ENCODE assay signal across 1 cellular context in the genomic region with DNA sequence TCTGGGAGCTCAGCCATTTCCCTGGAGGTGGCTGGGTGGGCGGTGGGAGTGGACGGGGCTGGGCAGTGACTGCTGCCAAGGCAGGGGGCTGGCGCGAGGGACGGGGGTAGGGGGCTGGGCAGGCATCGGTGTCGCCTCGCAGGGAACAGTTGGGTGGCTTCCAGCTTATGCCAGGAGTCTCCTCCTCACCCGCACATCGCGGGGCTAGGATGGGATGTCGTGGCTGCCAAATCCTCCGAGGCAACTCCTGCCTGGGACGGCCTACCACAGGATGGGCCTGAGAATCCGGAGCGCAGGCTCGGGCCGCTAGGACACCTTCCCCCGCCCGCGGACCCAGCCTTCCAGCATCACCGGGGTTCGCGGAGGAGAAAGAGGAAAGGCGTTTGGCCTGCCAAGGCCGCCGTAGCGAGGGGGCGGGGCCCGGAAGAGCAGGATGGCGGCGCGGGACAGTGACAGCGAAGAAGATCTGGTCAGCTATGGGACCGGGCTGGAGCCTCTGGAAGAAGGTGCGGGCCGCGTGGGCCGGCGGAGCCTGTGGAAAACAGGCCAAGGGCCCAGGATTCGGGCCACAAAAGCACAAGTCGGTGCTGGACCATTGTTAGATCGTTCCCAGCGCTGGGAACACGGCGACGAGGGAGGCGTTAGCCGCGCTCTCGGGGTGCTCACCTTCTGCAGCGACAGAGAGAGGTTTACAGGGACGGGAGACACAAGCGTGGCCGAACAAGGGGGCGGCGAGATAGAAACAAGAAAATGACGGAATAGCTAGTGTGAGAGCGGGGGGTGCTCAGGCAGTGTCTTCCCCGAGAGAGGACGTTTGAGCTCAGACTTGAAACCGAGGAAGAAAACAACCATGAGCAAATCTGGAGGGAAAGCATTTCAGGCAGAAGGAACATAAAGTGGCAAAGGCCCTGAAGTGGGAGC.
TF ChIP-seq lines count a peak whose summit lies in the region.

A gene with protein sequence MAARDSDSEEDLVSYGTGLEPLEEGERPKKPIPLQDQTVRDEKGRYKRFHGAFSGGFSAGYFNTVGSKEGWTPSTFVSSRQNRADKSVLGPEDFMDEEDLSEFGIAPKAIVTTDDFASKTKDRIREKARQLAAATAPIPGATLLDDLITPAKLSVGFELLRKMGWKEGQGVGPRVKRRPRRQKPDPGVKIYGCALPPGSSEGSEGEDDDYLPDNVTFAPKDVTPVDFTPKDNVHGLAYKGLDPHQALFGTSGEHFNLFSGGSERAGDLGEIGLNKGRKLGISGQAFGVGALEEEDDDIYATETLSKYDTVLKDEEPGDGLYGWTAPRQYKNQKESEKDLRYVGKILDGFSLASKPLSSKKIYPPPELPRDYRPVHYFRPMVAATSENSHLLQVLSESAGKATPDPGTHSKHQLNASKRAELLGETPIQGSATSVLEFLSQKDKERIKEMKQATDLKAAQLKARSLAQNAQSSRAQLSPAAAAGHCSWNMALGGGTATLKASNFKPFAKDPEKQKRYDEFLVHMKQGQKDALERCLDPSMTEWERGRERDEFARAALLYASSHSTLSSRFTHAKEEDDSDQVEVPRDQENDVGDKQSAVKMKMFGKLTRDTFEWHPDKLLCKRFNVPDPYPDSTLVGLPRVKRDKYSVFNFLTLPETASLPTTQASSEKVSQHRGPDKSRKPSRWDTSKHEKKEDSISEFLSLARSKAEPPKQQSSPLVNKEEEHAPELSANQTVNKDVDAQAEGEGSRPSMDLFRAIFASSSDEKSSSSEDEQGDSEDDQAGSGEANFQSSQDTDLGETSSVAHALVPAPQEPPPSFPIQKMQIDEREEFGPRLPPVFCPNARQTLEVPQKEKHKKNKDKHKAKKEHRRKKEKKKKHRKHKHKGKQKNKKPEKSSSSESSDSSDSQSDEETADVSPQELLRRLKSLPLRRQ (plus strand): TSS at position 421 of the 921 bp plus-strand sequence. CDS start 13 bp downstream, at position 434.

TF ChIP-seq in HepG2, 621 proteins besides CTCF, POLR2A, EP300 and RAD21 (continued from another document and continues in another):
- TF ChIP-seq, protein P1, sequence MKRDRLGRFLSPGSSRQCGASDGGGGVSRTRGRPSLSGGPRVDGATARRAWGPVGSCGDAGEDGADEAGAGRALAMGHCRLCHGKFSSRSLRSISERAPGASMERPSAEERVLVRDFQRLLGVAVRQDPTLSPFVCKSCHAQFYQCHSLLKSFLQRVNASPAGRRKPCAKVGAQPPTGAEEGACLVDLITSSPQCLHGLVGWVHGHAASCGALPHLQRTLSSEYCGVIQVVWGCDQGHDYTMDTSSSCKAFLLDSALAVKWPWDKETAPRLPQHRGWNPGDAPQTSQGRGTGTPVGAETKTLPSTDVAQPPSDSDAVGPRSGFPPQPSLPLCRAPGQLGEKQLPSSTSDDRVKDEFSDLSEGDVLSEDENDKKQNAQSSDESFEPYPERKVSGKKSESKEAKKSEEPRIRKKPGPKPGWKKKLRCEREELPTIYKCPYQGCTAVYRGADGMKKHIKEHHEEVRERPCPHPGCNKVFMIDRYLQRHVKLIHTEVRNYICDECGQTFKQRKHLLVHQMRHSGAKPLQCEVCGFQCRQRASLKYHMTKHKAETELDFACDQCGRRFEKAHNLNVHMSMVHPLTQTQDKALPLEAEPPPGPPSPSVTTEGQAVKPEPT (CRISPR knock-in tag; IDR thresholded peaks at IDR 0.05; ENCODE audit: low read depth): peak; percentile 44; the same call in 1 of the 2 replicates
- TF ChIP-seq FOXA3 (CRISPR knock-in tag; IDR thresholded peaks at IDR 0.05): peak; percentile 58
- TF ChIP-seq PCBP2 (optimal IDR thresholded peaks at IDR 0.05; ENCODE audit: low read depth, low read length, poor library complexity, severe bottlenecking): no peak
- TF ChIP-seq RARA (CRISPR knock-in tag; IDR thresholded peaks at IDR 0.05): peak; percentile 23; the same call in 1 of the 2 replicates
- TF ChIP-seq, protein P2, sequence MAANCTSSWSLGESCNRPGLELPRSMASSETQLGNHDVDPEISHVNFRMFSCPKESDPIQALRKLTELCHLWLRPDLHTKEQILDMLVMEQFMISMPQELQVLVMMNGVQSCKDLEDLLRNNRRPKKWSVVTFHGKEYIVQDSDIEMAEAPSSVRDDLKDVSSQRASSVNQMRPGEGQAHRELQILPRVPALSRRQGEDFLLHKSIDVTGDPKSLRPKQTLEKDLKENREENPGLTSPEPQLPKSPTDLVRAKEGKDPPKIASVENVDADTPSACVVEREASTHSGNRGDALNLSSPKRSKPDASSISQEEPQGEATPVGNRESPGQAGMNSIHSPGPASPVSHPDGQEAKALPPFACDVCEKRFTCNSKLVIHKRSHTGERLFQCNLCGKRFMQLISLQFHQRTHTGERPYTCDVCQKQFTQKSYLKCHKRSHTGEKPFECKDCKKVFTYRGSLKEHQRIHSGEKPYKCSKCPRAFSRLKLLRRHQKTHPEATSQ (CRISPR knock-in tag; IDR thresholded peaks at IDR 0.05; ENCODE audit: borderline replicate concordance): 0 out of 2 replicates have a peak, but pooled peaks have one; percentile 76
- peak; percentile 80 for TF ChIP-seq POLR2AphosphoS5 (IDR thresholded peaks at IDR 0.05; ENCODE audit: low read depth, low read length)
- 0 out of 2 replicates have a peak, but pooled peaks have one; percentile 44 for TF ChIP-seq RCOR2 (CRISPR knock-in tag; IDR thresholded peaks at IDR 0.05)
- peak; percentile 65; the same call in 1 of the 2 replicates for TF ChIP-seq NAIF1 (CRISPR knock-in tag; IDR thresholded peaks at IDR 0.05; ENCODE audit: borderline replicate concordance)
- TF ChIP-seq, protein P3, sequence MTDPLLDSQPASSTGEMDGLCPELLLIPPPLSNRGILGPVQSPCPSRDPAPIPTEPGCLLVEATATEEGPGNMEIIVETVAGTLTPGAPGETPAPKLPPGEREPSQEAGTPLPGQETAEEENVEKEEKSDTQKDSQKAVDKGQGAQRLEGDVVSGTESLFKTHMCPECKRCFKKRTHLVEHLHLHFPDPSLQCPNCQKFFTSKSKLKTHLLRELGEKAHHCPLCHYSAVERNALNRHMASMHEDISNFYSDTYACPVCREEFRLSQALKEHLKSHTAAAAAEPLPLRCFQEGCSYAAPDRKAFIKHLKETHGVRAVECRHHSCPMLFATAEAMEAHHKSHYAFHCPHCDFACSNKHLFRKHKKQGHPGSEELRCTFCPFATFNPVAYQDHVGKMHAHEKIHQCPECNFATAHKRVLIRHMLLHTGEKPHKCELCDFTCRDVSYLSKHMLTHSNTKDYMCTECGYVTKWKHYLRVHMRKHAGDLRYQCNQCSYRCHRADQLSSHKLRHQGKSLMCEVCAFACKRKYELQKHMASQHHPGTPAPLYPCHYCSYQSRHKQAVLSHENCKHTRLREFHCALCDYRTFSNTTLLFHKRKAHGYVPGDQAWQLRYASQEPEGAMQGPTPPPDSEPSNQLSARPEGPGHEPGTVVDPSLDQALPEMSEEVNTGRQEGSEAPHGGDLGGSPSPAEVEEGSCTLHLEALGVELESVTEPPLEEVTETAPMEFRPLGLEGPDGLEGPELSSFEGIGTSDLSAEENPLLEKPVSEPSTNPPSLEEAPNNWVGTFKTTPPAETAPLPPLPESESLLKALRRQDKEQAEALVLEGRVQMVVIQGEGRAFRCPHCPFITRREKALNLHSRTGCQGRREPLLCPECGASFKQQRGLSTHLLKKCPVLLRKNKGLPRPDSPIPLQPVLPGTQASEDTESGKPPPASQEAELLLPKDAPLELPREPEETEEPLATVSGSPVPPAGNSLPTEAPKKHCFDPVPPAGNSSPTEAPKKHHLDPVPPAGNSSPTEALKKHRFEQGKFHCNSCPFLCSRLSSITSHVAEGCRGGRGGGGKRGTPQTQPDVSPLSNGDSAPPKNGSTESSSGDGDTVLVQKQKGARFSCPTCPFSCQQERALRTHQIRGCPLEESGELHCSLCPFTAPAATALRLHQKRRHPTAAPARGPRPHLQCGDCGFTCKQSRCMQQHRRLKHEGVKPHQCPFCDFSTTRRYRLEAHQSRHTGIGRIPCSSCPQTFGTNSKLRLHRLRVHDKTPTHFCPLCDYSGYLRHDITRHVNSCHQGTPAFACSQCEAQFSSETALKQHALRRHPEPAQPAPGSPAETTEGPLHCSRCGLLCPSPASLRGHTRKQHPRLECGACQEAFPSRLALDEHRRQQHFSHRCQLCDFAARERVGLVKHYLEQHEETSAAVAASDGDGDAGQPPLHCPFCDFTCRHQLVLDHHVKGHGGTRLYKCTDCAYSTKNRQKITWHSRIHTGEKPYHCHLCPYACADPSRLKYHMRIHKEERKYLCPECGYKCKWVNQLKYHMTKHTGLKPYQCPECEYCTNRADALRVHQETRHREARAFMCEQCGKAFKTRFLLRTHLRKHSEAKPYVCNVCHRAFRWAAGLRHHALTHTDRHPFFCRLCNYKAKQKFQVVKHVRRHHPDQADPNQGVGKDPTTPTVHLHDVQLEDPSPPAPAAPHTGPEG (CRISPR knock-in tag; IDR thresholded peaks at IDR 0.05): no peak
- no peak for TF ChIP-seq JUND (CRISPR knock-in tag; IDR thresholded peaks at IDR 0.05)
- TF ChIP-seq, protein P4, sequence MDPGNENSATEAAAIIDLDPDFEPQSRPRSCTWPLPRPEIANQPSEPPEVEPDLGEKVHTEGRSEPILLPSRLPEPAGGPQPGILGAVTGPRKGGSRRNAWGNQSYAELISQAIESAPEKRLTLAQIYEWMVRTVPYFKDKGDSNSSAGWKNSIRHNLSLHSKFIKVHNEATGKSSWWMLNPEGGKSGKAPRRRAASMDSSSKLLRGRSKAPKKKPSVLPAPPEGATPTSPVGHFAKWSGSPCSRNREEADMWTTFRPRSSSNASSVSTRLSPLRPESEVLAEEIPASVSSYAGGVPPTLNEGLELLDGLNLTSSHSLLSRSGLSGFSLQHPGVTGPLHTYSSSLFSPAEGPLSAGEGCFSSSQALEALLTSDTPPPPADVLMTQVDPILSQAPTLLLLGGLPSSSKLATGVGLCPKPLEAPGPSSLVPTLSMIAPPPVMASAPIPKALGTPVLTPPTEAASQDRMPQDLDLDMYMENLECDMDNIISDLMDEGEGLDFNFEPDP (CRISPR knock-in tag; conservative IDR thresholded peaks at IDR 0.05): no peak
- no peak for TF ChIP-seq ZNF7 (CRISPR knock-in tag; IDR thresholded peaks at IDR 0.05)
- TF ChIP-seq ATAD3A (CRISPR knock-in tag; IDR thresholded peaks at IDR 0.05): no peak
- no peak; the same call in 1 of the 2 replicates for TF ChIP-seq TP53 (CRISPR knock-in tag; conservative IDR thresholded peaks at IDR 0.05)
- peak; percentile 71 for TF ChIP-seq TBX2 (CRISPR knock-in tag; IDR thresholded peaks at IDR 0.05; ENCODE audit: borderline replicate concordance)
- TF ChIP-seq, protein P5, sequence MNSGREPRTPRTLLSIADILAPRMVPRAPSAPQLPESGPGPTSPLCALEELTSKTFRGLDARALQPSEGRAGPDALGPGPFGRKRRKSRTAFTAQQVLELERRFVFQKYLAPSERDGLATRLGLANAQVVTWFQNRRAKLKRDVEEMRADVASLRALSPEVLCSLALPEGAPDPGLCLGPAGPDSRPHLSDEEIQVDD (CRISPR knock-in tag; IDR thresholded peaks at IDR 0.05; ENCODE audit: borderline replicate concordance): 0 out of 2 replicates have a peak, but pooled peaks have one; percentile 39
- TF ChIP-seq REPIN1 (CRISPR knock-in tag; IDR thresholded peaks at IDR 0.05; ENCODE audit: borderline replicate concordance, low read depth): peak; percentile 92
- 0 out of 2 replicates have a peak, but pooled peaks have one; percentile 59 for TF ChIP-seq ZNF136 (CRISPR knock-in tag; IDR thresholded peaks at IDR 0.05; ENCODE audit: low read depth)
- TF ChIP-seq, protein P6, sequence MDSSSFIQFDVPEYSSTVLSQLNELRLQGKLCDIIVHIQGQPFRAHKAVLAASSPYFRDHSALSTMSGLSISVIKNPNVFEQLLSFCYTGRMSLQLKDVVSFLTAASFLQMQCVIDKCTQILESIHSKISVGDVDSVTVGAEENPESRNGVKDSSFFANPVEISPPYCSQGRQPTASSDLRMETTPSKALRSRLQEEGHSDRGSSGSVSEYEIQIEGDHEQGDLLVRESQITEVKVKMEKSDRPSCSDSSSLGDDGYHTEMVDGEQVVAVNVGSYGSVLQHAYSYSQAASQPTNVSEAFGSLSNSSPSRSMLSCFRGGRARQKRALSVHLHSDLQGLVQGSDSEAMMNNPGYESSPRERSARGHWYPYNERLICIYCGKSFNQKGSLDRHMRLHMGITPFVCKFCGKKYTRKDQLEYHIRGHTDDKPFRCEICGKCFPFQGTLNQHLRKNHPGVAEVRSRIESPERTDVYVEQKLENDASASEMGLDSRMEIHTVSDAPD (CRISPR knock-in tag; IDR thresholded peaks at IDR 0.05): peak; percentile 72
- no peak for TF ChIP-seq ZNF484 (CRISPR knock-in tag; IDR thresholded peaks at IDR 0.05; ENCODE audit: borderline replicate concordance, low read depth)
- TF ChIP-seq ZNF557 (CRISPR knock-in tag; IDR thresholded peaks at IDR 0.05): no peak
- TF ChIP-seq SNAI1 (CRISPR knock-in tag; IDR thresholded peaks at IDR 0.05; ENCODE audit: borderline replicate concordance): 0 out of 2 replicates have a peak, but pooled peaks have one; percentile 43
- TF ChIP-seq WIZ (CRISPR knock-in tag; IDR thresholded peaks at IDR 0.05): no peak
- TF ChIP-seq ZNF549 (CRISPR knock-in tag; IDR thresholded peaks at IDR 0.05): 0 out of 2 replicates have a peak, but pooled peaks have one; percentile 14
- TF ChIP-seq, protein P7, sequence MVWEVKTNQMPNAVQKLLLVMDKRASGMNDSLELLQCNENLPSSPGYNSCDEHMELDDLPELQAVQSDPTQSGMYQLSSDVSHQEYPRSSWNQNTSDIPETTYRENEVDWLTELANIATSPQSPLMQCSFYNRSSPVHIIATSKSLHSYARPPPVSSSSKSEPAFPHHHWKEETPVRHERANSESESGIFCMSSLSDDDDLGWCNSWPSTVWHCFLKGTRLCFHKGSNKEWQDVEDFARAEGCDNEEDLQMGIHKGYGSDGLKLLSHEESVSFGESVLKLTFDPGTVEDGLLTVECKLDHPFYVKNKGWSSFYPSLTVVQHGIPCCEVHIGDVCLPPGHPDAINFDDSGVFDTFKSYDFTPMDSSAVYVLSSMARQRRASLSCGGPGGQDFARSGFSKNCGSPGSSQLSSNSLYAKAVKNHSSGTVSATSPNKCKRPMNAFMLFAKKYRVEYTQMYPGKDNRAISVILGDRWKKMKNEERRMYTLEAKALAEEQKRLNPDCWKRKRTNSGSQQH (CRISPR knock-in tag; IDR thresholded peaks at IDR 0.05; ENCODE audit: low read depth): peak; percentile 46; the same call in 1 of the 2 replicates
- 0 out of 2 replicates have a peak, but pooled peaks have one; percentile 19 for TF ChIP-seq ESRRA (CRISPR knock-in tag; IDR thresholded peaks at IDR 0.05; ENCODE audit: low read depth)
- TF ChIP-seq ZNF720 (CRISPR knock-in tag; IDR thresholded peaks at IDR 0.05): no peak
- peak; percentile 71 for TF ChIP-seq XRCC5 (optimal IDR thresholded peaks at IDR 0.05; ENCODE audit: low read length)
- TF ChIP-seq, protein P8, sequence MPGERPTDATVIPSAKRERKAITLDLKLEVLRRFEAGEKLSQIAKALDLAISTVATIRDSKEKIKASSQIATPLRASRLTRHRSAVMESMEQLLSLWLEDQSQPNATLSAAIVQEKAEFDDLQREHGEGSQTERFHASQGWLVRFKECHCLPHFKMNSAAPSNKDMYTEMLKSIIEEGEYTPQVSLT (CRISPR knock-in tag; IDR thresholded peaks at IDR 0.05; ENCODE audit: borderline replicate concordance, low read depth): no peak
- peak; percentile 55; the same call in 1 of the 2 replicates for TF ChIP-seq FOSL2 (CRISPR knock-in tag; IDR thresholded peaks at IDR 0.05)
- TF ChIP-seq ZNF224 (CRISPR knock-in tag; IDR thresholded peaks at IDR 0.05): 0 out of 2 replicates have a peak, but pooled peaks have one; percentile 53
- 0 out of 2 replicates have a peak, but pooled peaks have one; percentile 12 for TF ChIP-seq ZNF615 (CRISPR knock-in tag; IDR thresholded peaks at IDR 0.05; ENCODE audit: borderline replicate concordance)
- TF ChIP-seq KLF9 (CRISPR knock-in tag; IDR thresholded peaks at IDR 0.05; ENCODE audit: low read depth): no peak
